3 cellular contexts compared by ENCODE assay signal in the genomic region with DNA sequence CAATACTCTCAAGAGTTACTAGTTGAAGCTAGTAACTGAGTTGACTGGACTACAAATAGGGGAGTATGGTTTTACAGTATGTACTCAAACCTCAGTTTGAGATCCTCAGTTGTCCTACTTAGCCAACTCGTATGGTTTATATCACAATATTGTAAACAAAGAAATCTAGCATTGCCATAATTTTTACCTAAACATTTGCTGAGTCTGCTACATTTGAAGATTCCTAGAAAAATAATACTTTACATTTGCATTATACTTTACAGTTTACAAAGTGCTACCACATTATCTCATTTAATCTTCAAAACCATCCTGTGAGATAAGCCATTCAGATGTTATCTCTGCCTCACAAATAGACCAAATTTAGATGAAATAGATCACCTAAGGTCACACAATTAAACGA.
TF ChIP-seq lines count a peak whose summit lies in the region.

No MANE protein-coding gene starts in this region.

TF ChIP-seq in A549, 52 proteins besides CTCF, POLR2A, EP300 and RAD21:
- TF ChIP-seq MAFK (IDR thresholded peaks at IDR 0.05; ENCODE audit: partially characterized antibody) (peak; percentile 86), POLR2AphosphoS2 (conservative IDR thresholded peaks at IDR 0.05; ENCODE audit: low read length) (no peak)
TF ChIP-seq in A549: peak in this region for 1.

TF ChIP-seq in IMR-90, 13 proteins besides CTCF, POLR2A, EP300 and RAD21:
- TF ChIP-seq, protein P1, sequence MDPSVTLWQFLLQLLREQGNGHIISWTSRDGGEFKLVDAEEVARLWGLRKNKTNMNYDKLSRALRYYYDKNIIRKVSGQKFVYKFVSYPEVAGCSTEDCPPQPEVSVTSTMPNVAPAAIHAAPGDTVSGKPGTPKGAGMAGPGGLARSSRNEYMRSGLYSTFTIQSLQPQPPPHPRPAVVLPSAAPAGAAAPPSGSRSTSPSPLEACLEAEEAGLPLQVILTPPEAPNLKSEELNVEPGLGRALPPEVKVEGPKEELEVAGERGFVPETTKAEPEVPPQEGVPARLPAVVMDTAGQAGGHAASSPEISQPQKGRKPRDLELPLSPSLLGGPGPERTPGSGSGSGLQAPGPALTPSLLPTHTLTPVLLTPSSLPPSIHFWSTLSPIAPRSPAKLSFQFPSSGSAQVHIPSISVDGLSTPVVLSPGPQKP (IDR thresholded peaks at IDR 0.05; ENCODE audit: borderline replicate concordance, low read depth, low read length), result no peak
- TF ChIP-seq RCOR1 (IDR thresholded peaks at IDR 0.05; ENCODE audit: insufficient replicate concordance, low read length) (no peak), MAFK (IDR thresholded peaks at IDR 0.05; ENCODE audit: low read depth, low read length) (peak; percentile 59)

TF ChIP-seq in WTC11, 78 proteins besides CTCF, POLR2A, EP300 and RAD21:
- TF ChIP-seq, protein P2, sequence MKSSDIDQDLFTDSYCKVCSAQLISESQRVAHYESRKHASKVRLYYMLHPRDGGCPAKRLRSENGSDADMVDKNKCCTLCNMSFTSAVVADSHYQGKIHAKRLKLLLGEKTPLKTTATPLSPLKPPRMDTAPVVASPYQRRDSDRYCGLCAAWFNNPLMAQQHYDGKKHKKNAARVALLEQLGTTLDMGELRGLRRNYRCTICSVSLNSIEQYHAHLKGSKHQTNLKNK (CRISPR knock-in tag; IDR thresholded peaks at IDR 0.05), result no peak
- no peak for TF ChIP-seq HMGA2 (CRISPR knock-in tag; IDR thresholded peaks at IDR 0.05)
- no peak for TF ChIP-seq STAT6 (CRISPR knock-in tag; conservative IDR thresholded peaks at IDR 0.05; ENCODE audit: low read depth)
- TF ChIP-seq ZNF671 (CRISPR knock-in tag; IDR thresholded peaks at IDR 0.05), result no peak
- TF ChIP-seq, protein P3, sequence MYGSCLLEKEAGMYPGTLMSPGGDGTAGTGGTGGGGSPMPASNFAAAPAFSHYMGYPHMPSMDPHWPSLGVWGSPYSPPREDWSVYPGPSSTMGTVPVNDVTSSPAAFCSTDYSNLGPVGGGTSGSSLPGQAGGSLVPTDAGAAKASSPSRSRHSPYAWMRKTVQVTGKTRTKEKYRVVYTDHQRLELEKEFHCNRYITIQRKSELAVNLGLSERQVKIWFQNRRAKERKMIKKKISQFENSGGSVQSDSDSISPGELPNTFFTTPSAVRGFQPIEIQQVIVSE (CRISPR knock-in tag; IDR thresholded peaks at IDR 0.05; ENCODE audit: borderline replicate concordance), result no peak
- TF ChIP-seq ELF4 (CRISPR knock-in tag; IDR thresholded peaks at IDR 0.05; ENCODE audit: low read depth), result no peak
- TF ChIP-seq, protein P4, sequence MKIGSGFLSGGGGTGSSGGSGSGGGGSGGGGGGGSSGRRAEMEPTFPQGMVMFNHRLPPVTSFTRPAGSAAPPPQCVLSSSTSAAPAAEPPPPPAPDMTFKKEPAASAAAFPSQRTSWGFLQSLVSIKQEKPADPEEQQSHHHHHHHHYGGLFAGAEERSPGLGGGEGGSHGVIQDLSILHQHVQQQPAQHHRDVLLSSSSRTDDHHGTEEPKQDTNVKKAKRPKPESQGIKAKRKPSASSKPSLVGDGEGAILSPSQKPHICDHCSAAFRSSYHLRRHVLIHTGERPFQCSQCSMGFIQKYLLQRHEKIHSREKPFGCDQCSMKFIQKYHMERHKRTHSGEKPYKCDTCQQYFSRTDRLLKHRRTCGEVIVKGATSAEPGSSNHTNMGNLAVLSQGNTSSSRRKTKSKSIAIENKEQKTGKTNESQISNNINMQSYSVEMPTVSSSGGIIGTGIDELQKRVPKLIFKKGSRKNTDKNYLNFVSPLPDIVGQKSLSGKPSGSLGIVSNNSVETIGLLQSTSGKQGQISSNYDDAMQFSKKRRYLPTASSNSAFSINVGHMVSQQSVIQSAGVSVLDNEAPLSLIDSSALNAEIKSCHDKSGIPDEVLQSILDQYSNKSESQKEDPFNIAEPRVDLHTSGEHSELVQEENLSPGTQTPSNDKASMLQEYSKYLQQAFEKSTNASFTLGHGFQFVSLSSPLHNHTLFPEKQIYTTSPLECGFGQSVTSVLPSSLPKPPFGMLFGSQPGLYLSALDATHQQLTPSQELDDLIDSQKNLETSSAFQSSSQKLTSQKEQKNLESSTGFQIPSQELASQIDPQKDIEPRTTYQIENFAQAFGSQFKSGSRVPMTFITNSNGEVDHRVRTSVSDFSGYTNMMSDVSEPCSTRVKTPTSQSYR (CRISPR knock-in tag; IDR thresholded peaks at IDR 0.05), result no peak
- TF ChIP-seq, protein P5, sequence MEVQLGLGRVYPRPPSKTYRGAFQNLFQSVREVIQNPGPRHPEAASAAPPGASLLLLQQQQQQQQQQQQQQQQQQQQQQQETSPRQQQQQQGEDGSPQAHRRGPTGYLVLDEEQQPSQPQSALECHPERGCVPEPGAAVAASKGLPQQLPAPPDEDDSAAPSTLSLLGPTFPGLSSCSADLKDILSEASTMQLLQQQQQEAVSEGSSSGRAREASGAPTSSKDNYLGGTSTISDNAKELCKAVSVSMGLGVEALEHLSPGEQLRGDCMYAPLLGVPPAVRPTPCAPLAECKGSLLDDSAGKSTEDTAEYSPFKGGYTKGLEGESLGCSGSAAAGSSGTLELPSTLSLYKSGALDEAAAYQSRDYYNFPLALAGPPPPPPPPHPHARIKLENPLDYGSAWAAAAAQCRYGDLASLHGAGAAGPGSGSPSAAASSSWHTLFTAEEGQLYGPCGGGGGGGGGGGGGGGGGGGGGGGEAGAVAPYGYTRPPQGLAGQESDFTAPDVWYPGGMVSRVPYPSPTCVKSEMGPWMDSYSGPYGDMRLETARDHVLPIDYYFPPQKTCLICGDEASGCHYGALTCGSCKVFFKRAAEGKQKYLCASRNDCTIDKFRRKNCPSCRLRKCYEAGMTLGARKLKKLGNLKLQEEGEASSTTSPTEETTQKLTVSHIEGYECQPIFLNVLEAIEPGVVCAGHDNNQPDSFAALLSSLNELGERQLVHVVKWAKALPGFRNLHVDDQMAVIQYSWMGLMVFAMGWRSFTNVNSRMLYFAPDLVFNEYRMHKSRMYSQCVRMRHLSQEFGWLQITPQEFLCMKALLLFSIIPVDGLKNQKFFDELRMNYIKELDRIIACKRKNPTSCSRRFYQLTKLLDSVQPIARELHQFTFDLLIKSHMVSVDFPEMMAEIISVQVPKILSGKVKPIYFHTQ (CRISPR knock-in tag; IDR thresholded peaks at IDR 0.05), result no peak
- TF ChIP-seq ZNF121 (CRISPR knock-in tag; IDR thresholded peaks at IDR 0.05), result no peak
- TF ChIP-seq ESRRA (CRISPR knock-in tag; IDR thresholded peaks at IDR 0.05; ENCODE audit: borderline replicate concordance), result no peak
- no peak for TF ChIP-seq GABPB1 (CRISPR knock-in tag; IDR thresholded peaks at IDR 0.05)
- no peak for TF ChIP-seq TP53 (CRISPR knock-in tag; IDR thresholded peaks at IDR 0.05)
- TF ChIP-seq, protein P6, sequence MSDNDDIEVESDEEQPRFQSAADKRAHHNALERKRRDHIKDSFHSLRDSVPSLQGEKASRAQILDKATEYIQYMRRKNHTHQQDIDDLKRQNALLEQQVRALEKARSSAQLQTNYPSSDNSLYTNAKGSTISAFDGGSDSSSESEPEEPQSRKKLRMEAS (CRISPR knock-in tag; IDR thresholded peaks at IDR 0.05), result no peak
